23 cellular contexts compared by ENCODE assay signal in the genomic region with DNA sequence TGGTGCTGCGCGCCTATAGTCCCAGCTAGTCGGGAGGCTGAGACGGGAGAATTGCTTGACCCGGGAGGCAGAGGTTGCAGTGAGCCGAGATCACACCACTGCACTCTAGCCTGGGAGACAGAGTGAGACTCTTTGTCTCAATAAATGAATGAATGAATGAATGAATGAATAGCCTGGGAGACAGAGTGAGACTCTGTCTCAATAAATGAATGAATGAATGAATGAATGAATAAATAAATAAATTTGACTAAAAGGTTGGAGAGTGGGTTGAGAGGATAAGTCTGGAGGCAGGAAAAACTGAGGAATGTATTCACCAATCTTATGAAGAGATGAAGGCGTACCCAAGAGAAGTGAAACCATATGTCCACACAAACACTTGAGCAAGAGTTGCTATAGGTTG. TPM values are rescaled to one million over a fixed set of nuclear protein-coding genes. Genes with fewer than 3 reads are reported as not detected.
"Had no signal": no experiment of that assay in that cellular context is flagged by ENCODE, and none has a peak within 500 bp of the region (broad histone marks: within the 10 kb centered on the region; RNA-seq: fewer than 3 reads in every experiment).

No MANE protein-coding gene starts in this region.

- H3K36me3 ChIP-seq: esophagus muscularis mucosa, gastroesophageal sphincter, heart left ventricle, left lung, lower lobe of right lung had no signal

- H3K4me3 Mint-ChIP-seq: mesothelial cell of epicardium had no signal

- DNase-seq: dermis blood vessel endothelial cell; dorsolateral prefrontal cortex; effector CD4-positive, alpha-beta T cell; effector memory CD4-positive, alpha-beta T cell; foreskin keratinocyte; heart left ventricle; hippocampal formation; left cardiac atrium; left lung; left ventricle myocardium superior; lower lobe of right lung; mesenchymal stem cell; mucosa of descending colon; naive B cell; naive thymus-derived CD8-positive, alpha-beta T cell had no signal

- H3K27ac ChIP-seq: coronary artery, dorsolateral prefrontal cortex, esophagus muscularis mucosa, foreskin keratinocyte, gastroesophageal sphincter, heart left ventricle, left lung, lower lobe of right lung had no signal

- H3K9me3 ChIP-seq: esophagus muscularis mucosa, gastroesophageal sphincter, heart left ventricle, left lung, lower lobe of right lung, mucosa of descending colon had no signal

- H3K4me1 ChIP-seq: foreskin keratinocyte had no signal

- FAIRE-seq: endothelial cell of umbilical vein, frontal cortex, islet of Langerhans, keratinocyte had no signal

- H3K4me3 ChIP-seq: coronary artery, dorsolateral prefrontal cortex, esophagus muscularis mucosa, gastroesophageal sphincter, heart left ventricle, left lung, lower lobe of right lung, mucosa of descending colon had no signal

- H3K27ac Mint-ChIP-seq: mesothelial cell of epicardium, naive B cell had no signal

- H3K27me3 ChIP-seq: dorsolateral prefrontal cortex, esophagus muscularis mucosa, foreskin keratinocyte, gastroesophageal sphincter, heart left ventricle, left lung had no signal

- H3K36me3 Mint-ChIP-seq: mesothelial cell of epicardium had no signal

- ATAC-seq: foreskin keratinocyte; gastroesophageal sphincter; heart left ventricle; left cardiac atrium; left lung; left ventricle myocardium superior; lower lobe of right lung; mucosa of descending colon; naive thymus-derived CD8-positive, alpha-beta T cell had no signal

RNA-seq across cellular contexts. Expression of gene PPP1R3G, which starts 56.8 kb away (rescaled TPM):
- polyA plus RNA-seq: naive thymus-derived CD8-positive, alpha-beta T cell had no signal
